1 cellular context compared by ENCODE assay signal in the genomic region with DNA sequence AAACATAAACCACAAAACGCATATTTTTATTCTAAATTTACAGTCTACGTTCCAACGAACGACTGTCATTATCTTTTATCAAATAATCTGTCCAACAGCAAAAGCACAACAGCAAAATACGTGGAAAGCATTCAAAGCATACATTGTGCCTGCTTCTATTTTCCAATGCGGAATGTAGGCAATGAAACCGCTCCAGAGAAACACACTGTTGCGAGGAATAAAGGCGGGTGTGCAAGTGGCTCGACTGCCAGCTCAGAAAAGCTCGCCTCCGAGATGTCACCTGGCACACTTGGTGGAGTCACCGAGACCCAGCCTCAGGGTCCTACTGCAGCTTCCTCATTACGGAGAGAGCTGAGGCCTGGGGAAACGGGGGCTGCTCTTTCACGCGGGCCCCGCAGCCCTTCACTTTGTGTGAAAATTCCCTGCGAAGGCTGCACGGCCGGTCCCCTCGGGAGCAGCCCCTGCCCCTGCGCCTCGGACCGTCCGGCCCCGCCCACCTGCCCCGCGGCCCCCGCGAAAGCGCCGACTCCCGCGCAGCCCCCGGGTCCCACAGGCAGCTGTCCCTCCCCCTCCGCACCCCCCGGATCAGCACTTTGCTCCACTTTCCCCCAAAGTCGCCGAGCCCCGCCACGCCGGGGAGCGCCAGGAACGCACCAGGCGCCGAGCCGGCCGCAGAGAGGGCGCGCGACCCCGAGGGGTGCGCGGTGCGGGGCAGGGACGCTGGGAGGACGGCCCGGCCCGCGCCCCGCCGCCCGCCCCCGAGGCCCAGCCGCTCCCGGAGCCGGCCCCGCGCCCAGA.
TF ChIP-seq lines count a peak whose summit lies in the region.

No MANE protein-coding gene starts in this region.

TF ChIP-seq in HepG2, 621 proteins besides CTCF, POLR2A, EP300 and RAD21 (continued from another document and continues in another):
- TF ChIP-seq, protein P1, sequence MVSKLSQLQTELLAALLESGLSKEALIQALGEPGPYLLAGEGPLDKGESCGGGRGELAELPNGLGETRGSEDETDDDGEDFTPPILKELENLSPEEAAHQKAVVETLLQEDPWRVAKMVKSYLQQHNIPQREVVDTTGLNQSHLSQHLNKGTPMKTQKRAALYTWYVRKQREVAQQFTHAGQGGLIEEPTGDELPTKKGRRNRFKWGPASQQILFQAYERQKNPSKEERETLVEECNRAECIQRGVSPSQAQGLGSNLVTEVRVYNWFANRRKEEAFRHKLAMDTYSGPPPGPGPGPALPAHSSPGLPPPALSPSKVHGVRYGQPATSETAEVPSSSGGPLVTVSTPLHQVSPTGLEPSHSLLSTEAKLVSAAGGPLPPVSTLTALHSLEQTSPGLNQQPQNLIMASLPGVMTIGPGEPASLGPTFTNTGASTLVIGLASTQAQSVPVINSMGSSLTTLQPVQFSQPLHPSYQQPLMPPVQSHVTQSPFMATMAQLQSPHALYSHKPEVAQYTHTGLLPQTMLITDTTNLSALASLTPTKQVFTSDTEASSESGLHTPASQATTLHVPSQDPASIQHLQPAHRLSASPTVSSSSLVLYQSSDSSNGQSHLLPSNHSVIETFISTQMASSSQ (IDR thresholded peaks at IDR 0.05; ENCODE audit: low read depth): no peak
- TF ChIP-seq, protein P1 (CRISPR knock-in tag; IDR thresholded peaks at IDR 0.05; ENCODE audit: borderline replicate concordance): peak; percentile 52; the same call in 1 of the 2 replicates
- TF ChIP-seq ZKSCAN5 (CRISPR knock-in tag; IDR thresholded peaks at IDR 0.05): no peak
- 0 out of 2 replicates have a peak, but pooled peaks have one; percentile 54 for TF ChIP-seq ZNF230 (CRISPR knock-in tag; IDR thresholded peaks at IDR 0.05)
- 0 out of 2 replicates have a peak, but pooled peaks have one; percentile 64 for TF ChIP-seq ZNF724P (CRISPR knock-in tag; IDR thresholded peaks at IDR 0.05; ENCODE audit: borderline replicate concordance)
- TF ChIP-seq, protein P2, sequence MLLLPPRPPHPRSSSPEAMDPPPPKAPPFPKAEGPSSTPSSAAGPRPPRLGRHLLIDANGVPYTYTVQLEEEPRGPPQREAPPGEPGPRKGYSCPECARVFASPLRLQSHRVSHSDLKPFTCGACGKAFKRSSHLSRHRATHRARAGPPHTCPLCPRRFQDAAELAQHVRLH (CRISPR knock-in tag; IDR thresholded peaks at IDR 0.05; ENCODE audit: borderline replicate concordance, low read depth): no peak
- 0 out of 2 replicates have a peak, but pooled peaks have one; percentile 21 for TF ChIP-seq NR1H2 (CRISPR knock-in tag; IDR thresholded peaks at IDR 0.05; ENCODE audit: borderline replicate concordance, low read depth)
- peak; percentile 76; the same call in 1 of the 2 replicates for TF ChIP-seq BORCS8-MEF2B (CRISPR knock-in tag; IDR thresholded peaks at IDR 0.05)
- TF ChIP-seq ZFP36L1 (CRISPR knock-in tag; IDR thresholded peaks at IDR 0.05): 0 out of 2 replicates have a peak, but pooled peaks have one; percentile 30
- TF ChIP-seq SAP130 (CRISPR knock-in tag; IDR thresholded peaks at IDR 0.05; ENCODE audit: low read depth): peak; percentile 84
- TF ChIP-seq PRPF4 (IDR thresholded peaks at IDR 0.05; ENCODE audit: low read depth, low read length, poor library complexity, severe bottlenecking): no peak
- TF ChIP-seq ATF2 (CRISPR knock-in tag; IDR thresholded peaks at IDR 0.05): no peak
- TF ChIP-seq ZBTB39 (CRISPR knock-in tag; IDR thresholded peaks at IDR 0.05): 0 out of 2 replicates have a peak, but pooled peaks have one; percentile 30
- no peak for TF ChIP-seq WIZ (CRISPR knock-in tag; IDR thresholded peaks at IDR 0.05)
- TF ChIP-seq NR2C2 (CRISPR knock-in tag; IDR thresholded peaks at IDR 0.05; ENCODE audit: borderline replicate concordance): 0 out of 2 replicates have a peak, but pooled peaks have one; percentile 25
- TF ChIP-seq ZNF777 (CRISPR knock-in tag; IDR thresholded peaks at IDR 0.05): no peak
- TF ChIP-seq AGO2 (optimal IDR thresholded peaks at IDR 0.05; ENCODE audit: low read depth, low read length): peak; percentile 71
- TF ChIP-seq HDAC2 (CRISPR knock-in tag; IDR thresholded peaks at IDR 0.05): peak; percentile 63; the same call in 1 of the 2 replicates
- peak; percentile 71; the same call in 1 of the 2 replicates for TF ChIP-seq ZNF274 (CRISPR knock-in tag; IDR thresholded peaks at IDR 0.05)
- TF ChIP-seq CENPT (CRISPR knock-in tag; IDR thresholded peaks at IDR 0.05; ENCODE audit: low read depth): no peak
- TF ChIP-seq ASH2L (IDR thresholded peaks at IDR 0.05; ENCODE audit: insufficient read length, low read depth, low read length): peak; percentile 87
- peak; percentile 79 for TF ChIP-seq SALL1 (CRISPR knock-in tag; IDR thresholded peaks at IDR 0.05)
- TF ChIP-seq ZFY (CRISPR knock-in tag; IDR thresholded peaks at IDR 0.05): peak; percentile 65
- peak in 1 of 2 experiments; percentile 66; a peak in 2 of 4 replicates for TF ChIP-seq KLF16 (CRISPR knock-in tag; IDR thresholded peaks at IDR 0.05)
- TF ChIP-seq ZNF761 (CRISPR knock-in tag; conservative IDR thresholded peaks at IDR 0.05): 0 out of 2 replicates have a peak, but pooled peaks have one; percentile 71
- TF ChIP-seq ZNF501 (CRISPR knock-in tag; IDR thresholded peaks at IDR 0.05): 0 out of 2 replicates have a peak, but pooled peaks have one; percentile 51
- peak; percentile 74; the same call in 1 of the 2 replicates for TF ChIP-seq AFF4 (CRISPR knock-in tag; IDR thresholded peaks at IDR 0.05)
- peak; percentile 51; the same call in 1 of the 2 replicates for TF ChIP-seq NFKBIZ (CRISPR knock-in tag; IDR thresholded peaks at IDR 0.05)
- TF ChIP-seq KLF12 (CRISPR knock-in tag; IDR thresholded peaks at IDR 0.05; ENCODE audit: borderline replicate concordance): peak; percentile 46; the same call in 1 of the 2 replicates
- 0 out of 2 replicates have a peak, but pooled peaks have one; percentile 26 for TF ChIP-seq SATB2 (CRISPR knock-in tag; IDR thresholded peaks at IDR 0.05)
- TF ChIP-seq ZNF253 (CRISPR knock-in tag; IDR thresholded peaks at IDR 0.05; ENCODE audit: borderline replicate concordance): peak; percentile 36; the same call in 1 of the 2 replicates
- 0 out of 2 replicates have a peak, but pooled peaks have one; percentile 31 for TF ChIP-seq ZNF563 (CRISPR knock-in tag; IDR thresholded peaks at IDR 0.05)
- TF ChIP-seq ZSCAN21 (CRISPR knock-in tag; IDR thresholded peaks at IDR 0.05; ENCODE audit: borderline replicate concordance): peak; percentile 75; the same call in 1 of the 2 replicates
- TF ChIP-seq, protein P3, sequence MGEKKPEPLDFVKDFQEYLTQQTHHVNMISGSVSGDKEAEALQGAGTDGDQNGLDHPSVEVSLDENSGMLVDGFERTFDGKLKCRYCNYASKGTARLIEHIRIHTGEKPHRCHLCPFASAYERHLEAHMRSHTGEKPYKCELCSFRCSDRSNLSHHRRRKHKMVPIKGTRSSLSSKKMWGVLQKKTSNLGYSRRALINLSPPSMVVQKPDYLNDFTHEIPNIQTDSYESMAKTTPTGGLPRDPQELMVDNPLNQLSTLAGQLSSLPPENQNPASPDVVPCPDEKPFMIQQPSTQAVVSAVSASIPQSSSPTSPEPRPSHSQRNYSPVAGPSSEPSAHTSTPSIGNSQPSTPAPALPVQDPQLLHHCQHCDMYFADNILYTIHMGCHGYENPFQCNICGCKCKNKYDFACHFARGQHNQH (CRISPR knock-in tag; IDR thresholded peaks at IDR 0.05): peak; percentile 57; the same call in 1 of the 2 replicates
- TF ChIP-seq SP5 (CRISPR knock-in tag; IDR thresholded peaks at IDR 0.05; ENCODE audit: borderline replicate concordance, low read depth): 0 out of 2 replicates have a peak, but pooled peaks have one; percentile 21
- TF ChIP-seq HOXA3 (CRISPR knock-in tag; IDR thresholded peaks at IDR 0.05): peak; percentile 26; the same call in 1 of the 2 replicates
- peak; percentile 57 for TF ChIP-seq ZNF503 (CRISPR knock-in tag; IDR thresholded peaks at IDR 0.05)
- no peak for TF ChIP-seq ZNF232 (CRISPR knock-in tag; IDR thresholded peaks at IDR 0.05; ENCODE audit: borderline replicate concordance)
